Comparison of ENCODE assay signal across 12 cellular contexts in genomic region chr6:3585320-3585935, GRCh38.
DNase-seq lines count a peak whose midpoint lies in the region; ATAC-seq and TF ChIP-seq lines count a peak whose summit lies in the region.
"Had no signal": no experiment of that assay in that cellular context is flagged by ENCODE, and none has a peak within 500 bp of the region (broad histone marks: within the 10 kb centered on the region; RNA-seq: fewer than 3 reads in every experiment).

No MANE protein-coding gene starts in this region.

- H3K4me1 ChIP-seq in foreskin keratinocyte = peaks cover 10% of the 10 kb centered on the region
- H3K4me1 ChIP-seq: prostate gland, testis had no signal

- peaks cover 3% of the 10 kb centered on the region for H3K4me1 Mint-ChIP-seq in stimulated activated naive CD8-positive, alpha-beta T cell treated with anti-CD3 and anti-CD28 coated beads, Interleukin-15, amount 100 ng/mL, for 72 hours

- H3K27ac ChIP-seq in foreskin keratinocyte = no peak overlapping the region
- H3K27ac ChIP-seq: prostate gland, testis had no signal

- DNase-seq in stimulated activated naive CD8-positive, alpha-beta T cell treated with anti-CD3 and anti-CD28 coated beads, Interleukin-15, amount 100 ng/mL, for 72 hours = no peak
- no peak for DNase-seq in stimulated activated naive CD8-positive, alpha-beta T cell treated with anti-CD3 and anti-CD28 coated beads, Interleukin-15, Interleukin-2, amounts not matched to agents 100 U/mL and 50 U/mL, for 24 hours
- DNase-seq in amniotic stem cell (lab: John Stamatoyannopoulos, UW) (peak; percentile 20), foreskin keratinocyte (peak; percentile 74 to 88), NCI-H2107 (lab: John Stamatoyannopoulos, UW) (no peak), DMS153 (lab: John Stamatoyannopoulos, UW) (no peak)
- DNase-seq: NCI-H1105, NCI-H526, testis had no signal

- peak overlapping the region in 1 of 2 donors; percentile 75 for H3K27ac Mint-ChIP-seq in stimulated activated naive CD8-positive, alpha-beta T cell treated with anti-CD3 and anti-CD28 coated beads, Interleukin-15, amount 100 ng/mL, for 72 hours

- peaks cover 8% of the 10 kb centered on the region for H3K27me3 Mint-ChIP-seq in stimulated activated naive CD8-positive, alpha-beta T cell treated with anti-CD3 and anti-CD28 coated beads, Interleukin-15, amount 100 ng/mL, for 72 hours

- H3K27me3 ChIP-seq in foreskin keratinocyte = no peaks in the 10 kb centered on the region
- H3K27me3 ChIP-seq: testis had no signal

- H3K9me3 Mint-ChIP-seq in stimulated activated naive CD8-positive, alpha-beta T cell treated with anti-CD3 and anti-CD28 coated beads, Interleukin-15, amount 100 ng/mL, for 72 hours = no peaks in the 10 kb centered on the region

- peak; percentile 49 for ATAC-seq in stimulated activated naive CD8-positive, alpha-beta T cell treated with anti-CD3 and anti-CD28 coated beads, Interleukin-15, amount 100 ng/mL, for 72 hours
- ATAC-seq in stimulated activated naive CD8-positive, alpha-beta T cell treated with anti-CD3 and anti-CD28 coated beads, Interleukin-15, Interleukin-2, amounts not matched to agents 100 U/mL and 50 U/mL, for 24 hours = no peak
- ATAC-seq in foreskin keratinocyte (peak; percentile 72), GM21786 (IDR thresholded peaks at IDR 0.05; ENCODE audit: unreplicated experiment) (no peak), HG02870 (IDR thresholded peaks at IDR 0.05; ENCODE audit: unreplicated experiment) (no peak)

- H3K4me3 Mint-ChIP-seq in stimulated activated naive CD8-positive, alpha-beta T cell treated with anti-CD3 and anti-CD28 coated beads, Interleukin-15, amount 100 ng/mL, for 72 hours = no peak overlapping the region

- TF ChIP-seq CTCF in foreskin keratinocyte (conservative IDR thresholded peaks at IDR 0.05) = no peak

Comparison
In these comparisons a context has a peak if more than half of its experiments do, and no peak if none do; other contexts are left out.
1. ATAC-seq: peak in stimulated activated naive CD8-positive, alpha-beta T cell treated with anti-CD3 and anti-CD28 coated beads, Interleukin-15, amount 100 ng/mL, for 72 hours (single experiment) and foreskin keratinocyte (single experiment); none in stimulated activated naive CD8-positive, alpha-beta T cell treated with anti-CD3 and anti-CD28 coated beads, Interleukin-15, Interleukin-2, amounts not matched to agents 100 U/mL and 50 U/mL, for 24 hours (single experiment), GM21786 (single experiment) and HG02870 (single experiment).
2. DNase-seq: peak in amniotic stem cell (single experiment) and foreskin keratinocyte (2 of 2); none in stimulated activated naive CD8-positive, alpha-beta T cell treated with anti-CD3 and anti-CD28 coated beads, Interleukin-15, amount 100 ng/mL, for 72 hours (0 of 2), stimulated activated naive CD8-positive, alpha-beta T cell treated with anti-CD3 and anti-CD28 coated beads, Interleukin-15, Interleukin-2, amounts not matched to agents 100 U/mL and 50 U/mL, for 24 hours (single experiment), NCI-H2107 (single experiment) and DMS153 (single experiment).